12 cellular contexts compared by ENCODE assay signal in the genomic region with DNA sequence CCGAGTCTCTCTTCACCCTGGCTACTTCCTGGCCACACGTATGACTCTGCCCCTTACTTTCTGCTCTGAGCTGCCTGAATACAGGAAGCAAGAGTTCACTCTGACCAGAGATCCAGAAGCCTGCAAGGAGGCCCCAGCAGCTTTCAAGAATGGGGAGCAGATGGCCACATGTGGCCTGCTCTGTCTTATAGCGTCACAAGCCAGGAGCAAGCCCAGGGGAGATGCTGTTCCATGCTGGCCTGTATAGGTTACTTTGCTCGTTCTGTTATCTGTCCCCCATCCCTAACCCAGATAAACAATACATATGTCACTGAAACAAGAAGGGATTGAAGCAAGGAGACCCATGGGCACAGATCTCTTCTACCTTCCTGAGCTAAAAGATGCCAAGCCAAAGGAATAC. TPM values are rescaled to one million over a fixed set of nuclear protein-coding genes. Genes with fewer than 3 reads are reported as not detected.
A peak's percentile ranks its signal among the peaks of the same experiment; 100 is the strongest.
DNase-seq lines count a peak whose midpoint lies in the region; ATAC-seq and TF ChIP-seq lines count a peak whose summit lies in the region.
"Had no signal": no experiment of that assay in that cellular context is flagged by ENCODE, and none has a peak within 500 bp of the region (broad histone marks: within the 10 kb centered on the region; RNA-seq: fewer than 3 reads in every experiment).

No MANE protein-coding gene starts in this region.

- 92% methylated on average over 4 of the region's 4 CpGs for WGBS in mesenchymal stem cell

- peaks cover 30% of the 10 kb centered on the region for H3K4me1 Mint-ChIP-seq in activated naive CD8-positive, alpha-beta T cell (ENCODE audit: low read depth)
- H3K4me1 Mint-ChIP-seq in activated naive CD8-positive, alpha-beta T cell treated with anti-CD3 and anti-CD28 coated beads for 36 hours = peaks cover 28% of the 10 kb centered on the region
- peaks cover 28% of the 10 kb centered on the region for H3K4me1 Mint-ChIP-seq in type B pancreatic cell (ENCODE audit: unreplicated experiment)

- H3K23ac ChIP-seq in mesenchymal stem cell (ENCODE audit: low read length in 2 of 2) = no peak overlapping the region

- DNase-seq in activated naive CD8-positive, alpha-beta T cell treated with anti-CD3 and anti-CD28 coated beads for 36 hours = no peak
- DNase-seq in mesenchymal stem cell = no peak
- no peak for DNase-seq in type B pancreatic cell (ENCODE audit: extremely low spot score, unreplicated experiment)
- no peak for DNase-seq in stimulated activated naive CD4-positive, alpha-beta T cell treated with Interleukin-2 at 50 U/mL for 16 hours (lab: John Stamatoyannopoulos, UW)
- DNase-seq: ACHN; adrenal gland; effector CD8-positive, alpha-beta T cell; NCI-H1105 treated with DMSO at 0.1 percent for 48 hours; NCI-H526; SK-N-SH had no signal

- no peak overlapping the region for H3K14ac ChIP-seq in mesenchymal stem cell (ENCODE audit: low read length in 2 of 2)

- no peak overlapping the region for H3K4ac ChIP-seq in mesenchymal stem cell (ENCODE audit: low read depth in 1 of 2, low read length in 2 of 2)

- H3K4me1 ChIP-seq in mesenchymal stem cell (ENCODE audit: control insufficient read depth, insufficient read depth, low read depth, low read length) = peaks cover 18% of the 10 kb centered on the region

- no peak overlapping the region for H3K4me3 ChIP-seq in mesenchymal stem cell (ENCODE audit: insufficient read depth in 1 of 2, low read depth in 1 of 2, low read length in 2 of 2)
- H3K4me3 ChIP-seq: adrenal gland had no signal

- H2AK5ac ChIP-seq in mesenchymal stem cell (ENCODE audit: low read length, severe bottlenecking) = no peak overlapping the region

- H3K18ac ChIP-seq in mesenchymal stem cell (ENCODE audit: low read depth in 1 of 2, low read length in 2 of 2) = no peak overlapping the region

- peak overlapping the region; percentile 34 for H3K27ac Mint-ChIP-seq in activated naive CD8-positive, alpha-beta T cell
- H3K27ac Mint-ChIP-seq in activated naive CD8-positive, alpha-beta T cell treated with anti-CD3 and anti-CD28 coated beads for 36 hours = no peak overlapping the region
- peak overlapping the region; percentile 88 for H3K27ac Mint-ChIP-seq in type B pancreatic cell

- H3K4me3 Mint-ChIP-seq in activated naive CD8-positive, alpha-beta T cell = no peak overlapping the region
- H3K4me3 Mint-ChIP-seq in activated naive CD8-positive, alpha-beta T cell treated with anti-CD3 and anti-CD28 coated beads for 36 hours = no peak overlapping the region
- H3K4me3 Mint-ChIP-seq in type B pancreatic cell = no peak overlapping the region

- no peaks in the 10 kb centered on the region for H3K9me3 Mint-ChIP-seq in activated naive CD8-positive, alpha-beta T cell (ENCODE audit: low read depth)
- H3K9me3 Mint-ChIP-seq in activated naive CD8-positive, alpha-beta T cell treated with anti-CD3 and anti-CD28 coated beads for 36 hours = no peaks in the 10 kb centered on the region
- no peaks in the 10 kb centered on the region for H3K9me3 Mint-ChIP-seq in type B pancreatic cell

- H3K79me1 ChIP-seq in mesenchymal stem cell (replicated peaks; ENCODE audit: low read length, poor library complexity, severe bottlenecking) = peaks cover 58% of the 10 kb centered on the region

- no peaks in the 10 kb centered on the region for H3K27me3 ChIP-seq in mesenchymal stem cell (ENCODE audit: control insufficient read depth in 1 of 2, insufficient read depth in 1 of 2, low read length in 2 of 2)
- H3K27me3 ChIP-seq: adrenal gland had no signal

- no peak overlapping the region for H2BK15ac ChIP-seq in mesenchymal stem cell (ENCODE audit: low read depth, poor library complexity, severe bottlenecking)

- no peaks in the 10 kb centered on the region for H3K27me3 Mint-ChIP-seq in activated naive CD8-positive, alpha-beta T cell
- no peaks in the 10 kb centered on the region for H3K27me3 Mint-ChIP-seq in activated naive CD8-positive, alpha-beta T cell treated with anti-CD3 and anti-CD28 coated beads for 36 hours
- H3K27me3 Mint-ChIP-seq in type B pancreatic cell = no peaks in the 10 kb centered on the region

- H3K9ac ChIP-seq in mesenchymal stem cell (ENCODE audit: low read length) = peak overlapping the region; percentile 12
- H3K9ac ChIP-seq: SK-N-SH had no signal

- H2AFZ ChIP-seq in mesenchymal stem cell (ENCODE audit: low read depth, low read length) = no peak overlapping the region

- no peak overlapping the region for H3K4me2 ChIP-seq in mesenchymal stem cell (ENCODE audit: low read length, poor library complexity, severe bottlenecking)
- H3K4me2 ChIP-seq: SK-N-SH had no signal

- no peaks in the 10 kb centered on the region for H3K9me3 ChIP-seq in mesenchymal stem cell (ENCODE audit: control insufficient read depth, low read length)
- H3K9me3 ChIP-seq: adrenal gland, SK-N-SH had no signal

- H3K27ac ChIP-seq in mesenchymal stem cell (ENCODE audit: low read length, poor library complexity, severe bottlenecking) = no peak overlapping the region

- ATAC-seq in activated CD4-positive, CD25-positive, alpha-beta regulatory T cell treated with anti-CD3 and anti-CD28 coated beads, Interleukin-2, amount 50 U/mL, for 24 hours = no peak

- no peak overlapping the region for H4K8ac ChIP-seq in mesenchymal stem cell (ENCODE audit: low read length)

- no peak overlapping the region for H2BK12ac ChIP-seq in mesenchymal stem cell (ENCODE audit: low read length in 2 of 2)

- H3K36me3 ChIP-seq in mesenchymal stem cell (ENCODE audit: control insufficient read depth in 1 of 2, insufficient read depth in 2 of 2, low read depth in 1 of 2, low read length in 2 of 2) = peaks cover 60 to 67% of the 10 kb centered on the region in 2 experiments

- no peak overlapping the region for H2BK5ac ChIP-seq in mesenchymal stem cell (ENCODE audit: low read depth, low read length, poor library complexity, severe bottlenecking)

- TF ChIP-seq CTCF in type B pancreatic cell (conservative IDR thresholded peaks at IDR 0.05) = no peak

- H4K91ac ChIP-seq in mesenchymal stem cell (ENCODE audit: low read length) = no peak overlapping the region

- H2BK120ac ChIP-seq in mesenchymal stem cell (ENCODE audit: low read depth, low read length) = no peak overlapping the region

- H3K36me3 Mint-ChIP-seq in activated naive CD8-positive, alpha-beta T cell = no peaks in the 10 kb centered on the region
- H3K36me3 Mint-ChIP-seq in activated naive CD8-positive, alpha-beta T cell treated with anti-CD3 and anti-CD28 coated beads for 36 hours = peaks cover 4% of the 10 kb centered on the region
- H3K36me3 Mint-ChIP-seq in type B pancreatic cell = peaks cover 11% of the 10 kb centered on the region

RNA-seq across cellular contexts. Expression of gene PNKD, which starts 4.3 kb away (rescaled TPM):
- total RNA-seq in activated naive CD8-positive, alpha-beta T cell treated with anti-CD3 and anti-CD28 coated beads for 36 hours = 10 to 100 TPM; 23.6 to 25.1 TPM
- polyA plus RNA-seq in mesenchymal stem cell (2013, experiment 1 of 2) = 87.9 TPM
- 88.5 TPM for polyA plus RNA-seq in mesenchymal stem cell (2013, experiment 2 of 2)
- total RNA-seq in type B pancreatic cell (ENCODE audit: low replicate concordance) = 58.4 and 66.4 TPM in 2 replicates

RNA-seq across cellular contexts. Expression of gene AAMP, which starts 4.6 kb away (rescaled TPM):
- total RNA-seq in activated naive CD8-positive, alpha-beta T cell treated with anti-CD3 and anti-CD28 coated beads for 36 hours = 10 to 100 TPM; 94.6 to 97.7 TPM
- 44.9 TPM for polyA plus RNA-seq in mesenchymal stem cell (2013, experiment 1 of 2)
- 43.4 TPM for polyA plus RNA-seq in mesenchymal stem cell (2013, experiment 2 of 2)
- total RNA-seq in type B pancreatic cell (ENCODE audit: low replicate concordance) = 82.2 and 97.8 TPM in 2 replicates

RNA-seq across cellular contexts. Expression of gene GPBAR1, which starts 13.8 kb away (rescaled TPM):
- under 1 TPM; 0.24 to 0.58 TPM for total RNA-seq in activated naive CD8-positive, alpha-beta T cell treated with anti-CD3 and anti-CD28 coated beads for 36 hours
- polyA plus RNA-seq in mesenchymal stem cell (2013, experiment 1 of 2) = 5.1 TPM
- polyA plus RNA-seq in mesenchymal stem cell (2013, experiment 2 of 2) = 5.5 TPM
- total RNA-seq in type B pancreatic cell (ENCODE audit: low replicate concordance) = 2.1 and 5.7 TPM in 2 replicates

RNA-seq across cellular contexts. Expression of gene TMBIM1, which starts 17.7 kb away (rescaled TPM):
- 10 to 100 TPM; 47.5 to 52.2 TPM for total RNA-seq in activated naive CD8-positive, alpha-beta T cell treated with anti-CD3 and anti-CD28 coated beads for 36 hours
- polyA plus RNA-seq in mesenchymal stem cell (2013, experiment 1 of 2) = 178 TPM
- 177 TPM for polyA plus RNA-seq in mesenchymal stem cell (2013, experiment 2 of 2)
- total RNA-seq in type B pancreatic cell (ENCODE audit: low replicate concordance) = 94.5 and 303 TPM in 2 replicates

RNA-seq across cellular contexts. Expression of gene ARPC2, which starts 57.6 kb away (rescaled TPM):
- 100 to 1,000 TPM; 562 to 566 TPM for total RNA-seq in activated naive CD8-positive, alpha-beta T cell treated with anti-CD3 and anti-CD28 coated beads for 36 hours
- polyA plus RNA-seq in mesenchymal stem cell (2013, experiment 1 of 2) = 757 TPM
- 767 TPM for polyA plus RNA-seq in mesenchymal stem cell (2013, experiment 2 of 2)
- 211 and 384 TPM in 2 replicates for total RNA-seq in type B pancreatic cell (ENCODE audit: low replicate concordance)
